22 cellular contexts compared by ENCODE assay signal in genomic region chr4:56953680-56954520, GRCh38.
"Had no signal": no experiment of that assay in that cellular context is flagged by ENCODE, and none has a peak within 500 bp of the region (broad histone marks: within the 10 kb centered on the region; RNA-seq: fewer than 3 reads in every experiment).

No MANE protein-coding gene starts in this region.

- H3K4me1 ChIP-seq: breast epithelium, upper lobe of right lung had no signal

- H3K4me3 ChIP-seq: breast epithelium, heart right ventricle, left lung, lower lobe of right lung, sigmoid colon, tibial artery, upper lobe of right lung had no signal

- H3K27me3 ChIP-seq: breast epithelium, heart right ventricle, left lung, sigmoid colon, tibial artery, upper lobe of right lung had no signal

- H3K9me3 ChIP-seq: breast epithelium, heart right ventricle, left lung, lower lobe of right lung, sigmoid colon, tibial artery, upper lobe of right lung had no signal

- DNase-seq: activated CD4-positive, alpha-beta memory T cell treated with anti-CD3 and anti-CD28 coated beads, Interleukin-2, amount 10 ng/mL, durations not matched to agents 7 days and 5 days; activated CD4-positive, alpha-beta T cell treated with anti-CD3 and anti-CD28 coated beads, Interleukin-2, amount 10 ng/mL, durations not matched to agents 24 days and 14 days; activated CD4-positive, CD25-positive, alpha-beta regulatory T cell treated with anti-CD3 and anti-CD28 coated beads, Interleukin-2, amount 50 U/mL, for 72 hours; activated CD8-positive, alpha-beta memory T cell treated with anti-CD3 and anti-CD28 coated beads, Interleukin-2, amount 50 U/mL, for 48 hours; activated naive CD8-positive, alpha-beta T cell treated with anti-CD3 and anti-CD28 coated beads, Interleukin-2, amount 50 U/mL, for 24 hours; activated T-cell treated with anti-CD3 and anti-CD28 coated beads, Interleukin-2, amount 50 U/mL, for 4 hours; effector memory CD4-positive, alpha-beta T cell; erythroblast; heart right ventricle; kidney glomerular epithelial cell; left lung; lower lobe of right lung; retina; sigmoid colon; small intestine; stimulated activated CD4-positive, alpha-beta T cell treated with anti-CD3 and anti-CD28 coated beads, Interleukin-4, amount 100 ng/mL, for 24 hours; T-helper 2 cell; tibial artery; upper lobe of right lung had no signal

- H3K36me3 ChIP-seq: breast epithelium, heart right ventricle, left lung, lower lobe of right lung, sigmoid colon, tibial artery, upper lobe of right lung had no signal

- ATAC-seq: activated naive CD8-positive, alpha-beta T cell treated with anti-CD3 and anti-CD28 coated beads, Interleukin-2, amount 50 U/mL, for 24 hours; activated T-cell treated with anti-CD3 and anti-CD28 coated beads, Interleukin-2, amount 50 U/mL, for 4 hours; heart right ventricle; left lung; lower lobe of right lung; stimulated activated effector memory CD8-positive, alpha-beta T cell treated with anti-CD3 and anti-CD28 coated beads, Interleukin-12 subunit alpha, Interleukin-12 subunit beta, amount 100 ng/mL, for 72 hours; upper lobe of right lung had no signal

- FAIRE-seq: colon, small intestine had no signal

- H3K27ac ChIP-seq: breast epithelium, heart right ventricle, left lung, lower lobe of right lung, sigmoid colon, tibial artery, upper lobe of right lung had no signal
